8 cellular contexts compared by ENCODE assay signal in genomic region chr11:13465909-13466371, GRCh38. TPM values are rescaled to one million over a fixed set of nuclear protein-coding genes. Genes with fewer than 3 reads are reported as not detected.
DNase-seq lines count a peak whose midpoint lies in the region; ATAC-seq and TF ChIP-seq lines count a peak whose summit lies in the region.

No MANE protein-coding gene starts in this region.

- H3K9ac ChIP-seq in DND-41 (ENCODE audit: low read depth, low read length) = no peak overlapping the region
- H3K9ac ChIP-seq in SU-DHL-6 (ENCODE audit: low read length) = no peak overlapping the region

- ATAC-seq in DND-41 (ENCODE audit: insufficient read depth, low read depth) = no peak
- ATAC-seq in upper lobe of left lung (ENCODE audit: low FRiP score in 2 of 2) = no peak
- no peak for ATAC-seq in aorta (ENCODE audit: low FRiP score)

- H3K27ac ChIP-seq in DND-41 (ENCODE audit: low read length) (no peak overlapping the region), SU-DHL-6 (ENCODE audit: low read depth, low read length) (no peak overlapping the region), upper lobe of left lung (no peak overlapping the region), aorta (ENCODE audit: low read depth in 1 of 2, low read length in 2 of 2) (no peak overlapping the region)

- no peaks in the 10 kb centered on the region for H3K36me3 ChIP-seq in DND-41 (ENCODE audit: insufficient read depth, low read length)
- no peaks in the 10 kb centered on the region for H3K36me3 ChIP-seq in SU-DHL-6 (ENCODE audit: low read length)
- H3K36me3 ChIP-seq in upper lobe of left lung = no peaks in the 10 kb centered on the region
- no peaks in the 10 kb centered on the region for H3K36me3 ChIP-seq in aorta (ENCODE audit: control insufficient read depth in 1 of 2, insufficient read depth in 2 of 2, low read length in 1 of 2)

- peak; percentile 61 for TF ChIP-seq RAD21 in Ishikawa (IDR thresholded peaks at IDR 0.05; ENCODE audit: low read depth)

- 6 to 8% methylated on average over 6 of the region's 6 CpGs for WGBS in upper lobe of left lung, 2 donors
- 4% methylated on average over 6 of the region's 6 CpGs for WGBS in aorta, 2 donors

- H3K9me2 ChIP-seq in SU-DHL-6 (replicated peaks; ENCODE audit: insufficient read depth, low read length) = no peaks in the 10 kb centered on the region

- intact Hi-C loops in aorta (cut with DNase I) = loop anchor here in 1 of 2 donors (10.0 kb wide), 1 partner anchor 199 kb away; the partner anchor contains the start of gene FAR1

- H3K4me2 ChIP-seq in DND-41 (ENCODE audit: insufficient read depth, low read length) (no peak overlapping the region), SU-DHL-6 (ENCODE audit: low read depth, low read length, poor library complexity, severe bottlenecking) (peak overlapping the region; percentile 20)

- H3K4me3 ChIP-seq in DND-41 (ENCODE audit: low read depth in 1 of 2, low read length in 2 of 2) (no peak overlapping the region), SU-DHL-6 (ENCODE audit: insufficient read depth, low read length, poor library complexity, severe bottlenecking) (no peak overlapping the region), upper lobe of left lung (no peak overlapping the region), aorta (ENCODE audit: low read length in 2 of 2) (no peak overlapping the region)

- DNase-seq in DND-41 = peak; percentile 14
- DNase-seq in hepatic stellate cell (ENCODE audit: low spot score) = peak; percentile 33
- DNase-seq in upper lobe of left lung = no peak
- no peak for DNase-seq in midbrain (lab: John Stamatoyannopoulos, UW)
- DNase-seq in mucosa of gallbladder (ENCODE audit: low spot score) = no peak
- DNase-seq in aorta = no peak

- H3F3A ChIP-seq in SU-DHL-6 (ENCODE audit: insufficient read depth) = peaks cover 7% of the 10 kb centered on the region

- TF ChIP-seq CTCF in DND-41 (IDR thresholded peaks at IDR 0.05; ENCODE audit: borderline replicate concordance, extremely low read depth, low read length, poor library complexity, severe bottlenecking) = peak; percentile 77
- peak; percentile 82 for TF ChIP-seq CTCF in SU-DHL-6 (IDR thresholded peaks at IDR 0.05; ENCODE audit: insufficient read depth, low read length, poor library complexity, severe bottlenecking)
- peak in 5 of 6 experiments; percentile 30 to 60 (median 35) for TF ChIP-seq CTCF in upper lobe of left lung (IDR thresholded peaks at IDR 0.05)

- H3K27me3 ChIP-seq in DND-41 (ENCODE audit: insufficient read depth, low read length, poor library complexity) (no peaks in the 10 kb centered on the region), SU-DHL-6 (ENCODE audit: low read length) (no peaks in the 10 kb centered on the region), upper lobe of left lung (no peaks in the 10 kb centered on the region), aorta (ENCODE audit: control insufficient read depth in 1 of 2, insufficient read depth in 2 of 2, low read length in 1 of 2) (no peaks in the 10 kb centered on the region)

- H2AFZ ChIP-seq in DND-41 (ENCODE audit: low read depth, low read length) (peak overlapping the region; percentile 55; the same call in 1 of the 2 replicates), SU-DHL-6 (ENCODE audit: low read depth, low read length, severe bottlenecking) (no peak overlapping the region)

- H3K4me1 ChIP-seq in DND-41 (ENCODE audit: insufficient read depth, low read length) (peaks cover 26% of the 10 kb centered on the region), upper lobe of left lung (peaks cover 11 to 24% (median 15%) of the 10 kb centered on the region in 4 donors), aorta (ENCODE audit: control insufficient read depth in 1 of 2, insufficient read depth in 2 of 2, low read length in 2 of 2) (peaks cover 0 to 4% of the 10 kb centered on the region in 2 donors)

- H3K9me3 ChIP-seq in DND-41 (ENCODE audit: insufficient read depth, low read length, severe bottlenecking) = no peaks in the 10 kb centered on the region
- H3K9me3 ChIP-seq in SU-DHL-6 (ENCODE audit: insufficient read depth, low read length) = no peaks in the 10 kb centered on the region
- H3K9me3 ChIP-seq in upper lobe of left lung = no peaks in the 10 kb centered on the region
- H3K9me3 ChIP-seq in aorta (ENCODE audit: control insufficient read depth, low read length) = peaks cover 2% of the 10 kb centered on the region

- H4K20me1 ChIP-seq in DND-41 (ENCODE audit: insufficient read depth, low read length) = no peaks in the 10 kb centered on the region
- H4K20me1 ChIP-seq in SU-DHL-6 (ENCODE audit: low read depth, low read length) = no peaks in the 10 kb centered on the region

- H3K79me2 ChIP-seq in DND-41 (ENCODE audit: insufficient read depth, low read length) = peaks cover 20% of the 10 kb centered on the region
- H3K79me2 ChIP-seq in SU-DHL-6 (ENCODE audit: insufficient read depth, low read length) = peaks cover 20% of the 10 kb centered on the region

- no peak for TF ChIP-seq EP300 in Ishikawa (IDR thresholded peaks at IDR 0.05; ENCODE audit: borderline replicate concordance)
- TF ChIP-seq EP300 in upper lobe of left lung (IDR thresholded peaks at IDR 0.05) = no peak

- TF ChIP-seq POLR2A in upper lobe of left lung (IDR thresholded peaks at IDR 0.05) = no peak

TF ChIP-seq in Ishikawa, 13 proteins besides CTCF, POLR2A, EP300 and RAD21:
- no peak for TF ChIP-seq TEAD4 (IDR thresholded peaks at IDR 0.05)
- peak; percentile 30; the same call in 1 of the 2 replicates for TF ChIP-seq MAX (IDR thresholded peaks at IDR 0.05)
- TF ChIP-seq ZBTB7A (IDR thresholded peaks at IDR 0.05; ENCODE audit: low read depth) = no peak
TF ChIP-seq in Ishikawa: peak in this region for 1.

RNA-seq across cellular contexts. Expression of gene BTBD10, which starts 2.9 kb away (rescaled TPM):
- total RNA-seq in upper lobe of left lung = 10 to 100 TPM; 10.7 to 62.9 (median 26.6) TPM
- total RNA-seq in mucosa of gallbladder = 24.6 TPM
- total RNA-seq in aorta = 10 to 100 TPM; 31.8 to 35.3 TPM
- 10 to 100 TPM; 19.2 to 28.0 TPM for polyA plus RNA-seq in aorta

RNA-seq across cellular contexts. Expression of gene PTH, which starts 29.9 kb away (rescaled TPM):
- total RNA-seq in upper lobe of left lung (not detected), mucosa of gallbladder (not detected), aorta (not detected)
- not detected for polyA plus RNA-seq in aorta

Comparison
In these comparisons a context has a peak if more than half of its experiments do, and no peak if none do; other contexts are left out.
1. DNase-seq: peak in DND-41 (single experiment) and hepatic stellate cell (single experiment); none in upper lobe of left lung (0 of 2), midbrain (single experiment), mucosa of gallbladder (single experiment) and aorta (0 of 2).
2. Peak in every context shown above with its lines, with median percentiles within 50 percentile points of each other: CTCF ChIP-seq.